In genomic region chr7:48246073-48246472, GRCh38 we compare ENCODE assay signal across 11 cellular contexts.
DNase-seq lines count a peak whose midpoint lies in the region; ATAC-seq and TF ChIP-seq lines count a peak whose summit lies in the region.
"Had no signal": no experiment of that assay in that cellular context is flagged by ENCODE, and none has a peak within 500 bp of the region (broad histone marks: within the 10 kb centered on the region; RNA-seq: fewer than 3 reads in every experiment).

No MANE protein-coding gene starts in this region.

- no peaks in the 10 kb centered on the region for H3K27me3 ChIP-seq in A673 (replicated peaks; ENCODE audit: insufficient read depth, low read depth, low read length, poor library complexity)

- peaks cover 6% of the 10 kb centered on the region; the same call in 1 of the 2 replicates for H3K9me3 Mint-ChIP-seq in WTC11

- 78 to 83% methylated on average over 4 of the region's 4 CpGs for WGBS in lower leg skin, 2 donors

- no peaks in the 10 kb centered on the region for H3K36me3 ChIP-seq in A673 (ENCODE audit: insufficient read depth, low read length, poor library complexity, severe bottlenecking)

- no peak overlapping the region for H3K27ac ChIP-seq in A673 (ENCODE audit: low read depth, low read length, poor library complexity, severe bottlenecking)

- H3K27ac Mint-ChIP-seq in WTC11: no peak overlapping the region
- H3K27ac Mint-ChIP-seq: activated CD8-positive, alpha-beta memory T cell treated with anti-CD3 and anti-CD28 coated beads, Interleukin-2, amount 10 ng/mL, durations not matched to agents 7 days and 5 days had no signal

- no TSS peak for BruUV-seq in A673 (replicated peaks; lab: Mats Ljungman, UMichigan)

- no peaks in the 10 kb centered on the region for H3K9me3 ChIP-seq in A673 (ENCODE audit: low read depth, low read length, poor library complexity, severe bottlenecking)

- no peak overlapping the region for H3K4me3 Mint-ChIP-seq in WTC11
- H3K4me3 Mint-ChIP-seq: activated CD8-positive, alpha-beta memory T cell treated with anti-CD3 and anti-CD28 coated beads, Interleukin-2, amount 10 ng/mL, durations not matched to agents 7 days and 5 days had no signal

- intact Hi-C loops in A673 (cut with micrococcal nuclease; ENCODE audit: unreplicated experiment) (no loop called here), lower leg skin (cut with DNase I; ENCODE audit: low total_unique reads) (no loop called here)

- H3K4me1 Mint-ChIP-seq in WTC11: peaks cover 14% of the 10 kb centered on the region

- ATAC-seq in GM19468 (IDR thresholded peaks at IDR 0.05; ENCODE audit: extremely low read depth, unreplicated experiment) (peak; percentile 63), HG03108 (IDR thresholded peaks at IDR 0.05; ENCODE audit: unreplicated experiment) (peak; percentile 76), WTC11 (no peak)
- ATAC-seq: activated CD8-positive, alpha-beta memory T cell treated with anti-CD3 and anti-CD28 coated beads, Interleukin-2, amount 10 ng/mL, durations not matched to agents 7 days and 5 days had no signal

- H3K4me1 ChIP-seq in A673 (ENCODE audit: insufficient read depth, low read length, poor library complexity, severe bottlenecking): no peaks in the 10 kb centered on the region

- peak; percentile 84 for DNase-seq in CD1c-positive myeloid dendritic cell (ENCODE audit: extremely low spot score)
- DNase-seq in amniotic epithelial cell (ENCODE audit: low read depth): peak; percentile 28
- no peak for DNase-seq in A673 (ENCODE audit: low spot score)
- no peak for DNase-seq in WTC11 (ENCODE audit: low spot score)
- no peak for DNase-seq in NCI-H526 treated with DMSO at 0.1 percent for 48 hours (lab: John Stamatoyannopoulos, UW)
- DNase-seq in lower leg skin (ENCODE audit: low spot score in 2 of 2): no peak
- DNase-seq: activated CD8-positive, alpha-beta memory T cell treated with anti-CD3 and anti-CD28 coated beads, Interleukin-2, amount 10 ng/mL, durations not matched to agents 7 days and 5 days; cerebellar nuclear complex; KG1 had no signal

- TF ChIP-seq CTCF in A673 (conservative IDR thresholded peaks at IDR 0.05; ENCODE audit: low read depth, low read length) (no peak), WTC11 (IDR thresholded peaks at IDR 0.05) (no peak), lower leg skin (IDR thresholded peaks at IDR 0.05) (no peak)

- POLR2A ChIA-PET in A673 (lab: Charles Lee; ENCODE audit: low non-redundant PET): no interaction called here
- POLR2A ChIA-PET in WTC11 (lab: Charles Lee): no interaction called here

- H3K4me3 ChIP-seq in A673 (ENCODE audit: low read depth, low read length, poor library complexity, severe bottlenecking) (no peak overlapping the region), lower leg skin (ENCODE audit: low read depth, poor library complexity, severe bottlenecking) (no peak overlapping the region)

- CTCF ChIA-PET in A673 (lab: Charles Lee) (no interaction called here), WTC11 (lab: Charles Lee) (no interaction called here)

- H3K27me3 Mint-ChIP-seq in WTC11 (ENCODE audit: low read depth): no peaks in the 10 kb centered on the region

- no peak for TF ChIP-seq POLR2A in lower leg skin (IDR thresholded peaks at IDR 0.05)

- H3K36me3 Mint-ChIP-seq in WTC11: no peaks in the 10 kb centered on the region
- H3K36me3 Mint-ChIP-seq: activated CD8-positive, alpha-beta memory T cell treated with anti-CD3 and anti-CD28 coated beads, Interleukin-2, amount 10 ng/mL, durations not matched to agents 7 days and 5 days had no signal

TF ChIP-seq in WTC11, 78 proteins besides CTCF, POLR2A, EP300 and RAD21:
- TF ChIP-seq ZNF416 (CRISPR knock-in tag; IDR thresholded peaks at IDR 0.05): no peak

Comparison
In these comparisons a context has a peak if more than half of its experiments do, and no peak if none do; other contexts are left out.
1. DNase-seq: peak in CD1c-positive myeloid dendritic cell (single experiment) and amniotic epithelial cell (single experiment); none in A673 (single experiment), WTC11 (single experiment), NCI-H526 treated with DMSO at 0.1 percent for 48 hours (single experiment) and lower leg skin (0 of 2).